4 cellular contexts compared by ENCODE assay signal in genomic region chr19:43523696-43524095, GRCh38. TPM values are rescaled to one million over a fixed set of nuclear protein-coding genes. Genes with fewer than 3 reads are reported as not detected.
"Had no signal": no experiment of that assay in that cellular context is flagged by ENCODE, and none has a peak within 500 bp of the region (broad histone marks: within the 10 kb centered on the region; RNA-seq: fewer than 3 reads in every experiment).

No MANE protein-coding gene starts in this region.

RNA-seq across cellular contexts. Expression of gene ZNF575, which starts 9.3 kb away (rescaled TPM):
- total RNA-seq: kidney epithelial cell, myocyte, skeletal muscle tissue had no signal
- polyA plus RNA-seq: neural cell had no signal
